In genomic region chr2:223311889-223312288, GRCh38 we compare ENCODE assay signal across 1 cellular context.
TF ChIP-seq lines count a peak whose summit lies in the region.

No MANE protein-coding gene starts in this region.

TF ChIP-seq in HepG2, 621 proteins besides CTCF, POLR2A, EP300 and RAD21 (continued from another document):
- no peak for TF ChIP-seq ZNF576 (CRISPR knock-in tag; IDR thresholded peaks at IDR 0.05)
- no peak for TF ChIP-seq YY1 (IDR thresholded peaks at IDR 0.05; ENCODE audit: insufficient read depth, insufficient replicate concordance, low read depth, low read length)
- TF ChIP-seq HNF4G (IDR thresholded peaks at IDR 0.05; ENCODE audit: borderline replicate concordance, low read depth, low read length): no peak
- TF ChIP-seq HNF4G (CRISPR knock-in tag; IDR thresholded peaks at IDR 0.05; ENCODE audit: borderline replicate concordance, low read depth): no peak
- TF ChIP-seq REL (CRISPR knock-in tag; conservative IDR thresholded peaks at IDR 0.05): no peak
